17 cellular contexts compared by ENCODE assay signal in genomic region chr4:73919691-73920090, GRCh38. TPM values are rescaled to one million over a fixed set of nuclear protein-coding genes. Genes with fewer than 3 reads are reported as not detected.
A peak's percentile ranks its signal among the peaks of the same experiment; 100 is the strongest.
DNase-seq lines count a peak whose midpoint lies in the region; ATAC-seq, FAIRE-seq and TF ChIP-seq lines count a peak whose summit lies in the region.
"Had no signal": no experiment of that assay in that cellular context is flagged by ENCODE, and none has a peak within 500 bp of the region (broad histone marks: within the 10 kb centered on the region; RNA-seq: fewer than 3 reads in every experiment).

No MANE protein-coding gene starts in this region.

- H2BK120ac ChIP-seq in IMR-90 (ENCODE audit: low read depth, low read length): peak overlapping the region; percentile 40; the same call in 1 of the 2 replicates

- H3K4me2 ChIP-seq in IMR-90 (ENCODE audit: low read depth, low read length) (no peak overlapping the region), astrocyte (ENCODE audit: low read length) (peak overlapping the region; percentile 21)

- H3K9ac ChIP-seq in IMR-90 (ENCODE audit: low read depth, low read length): no peak overlapping the region
- no peak overlapping the region for H3K9ac ChIP-seq in astrocyte (ENCODE audit: low read length)

- DNase-seq in IMR-90: peak; percentile 65
- peak; percentile 89 for DNase-seq in astrocyte (ENCODE audit: low read depth)
- DNase-seq in fibroblast of the aortic adventitia (ENCODE audit: low read depth): peak; percentile 70
- DNase-seq in progenitor cell of endocrine pancreas (ENCODE audit: low spot score, unreplicated experiment): no peak
- no peak for DNase-seq in kidney glomerular epithelial cell (lab: John Stamatoyannopoulos, UW)
- no peak for DNase-seq in activated CD4-positive, CD25-positive, alpha-beta regulatory T cell treated with anti-CD3 and anti-CD28 coated beads, Interleukin-2, amount 50 U/mL, for 72 hours
- DNase-seq in KBM-7: no peak
- no peak for DNase-seq in Caco-2
- DNase-seq: DMS153, HCEC 1CT, NCI-H1417 treated with DMSO at 0.1 percent for 48 hours, NCI-H2081, NCI-H510A treated with DMSO at 0.1 percent for 48 hours, NCI-H82, PC-3 had no signal

- peaks cover 15% of the 10 kb centered on the region for H3K27me3 ChIP-seq in IMR-90 (ENCODE audit: control insufficient read depth, insufficient read depth, low read length)
- no peaks in the 10 kb centered on the region for H3K27me3 ChIP-seq in astrocyte (ENCODE audit: insufficient read depth, low read length)
- H3K27me3 ChIP-seq in Caco-2 (replicated peaks; ENCODE audit: control insufficient read depth, insufficient read depth, low read length): no peaks in the 10 kb centered on the region
- H3K27me3 ChIP-seq: SJSA1 had no signal

- no peak for TF ChIP-seq CTCF in IMR-90 (conservative IDR thresholded peaks at IDR 0.05; ENCODE audit: low read depth, low read length)
- no peak for TF ChIP-seq CTCF in astrocyte (IDR thresholded peaks at IDR 0.05; ENCODE audit: insufficient read depth, low read depth, low read length)
- TF ChIP-seq CTCF in fibroblast of the aortic adventitia (IDR thresholded peaks at IDR 0.05; ENCODE audit: insufficient read depth, low read length): no peak
- TF ChIP-seq CTCF in progenitor cell of endocrine pancreas (IDR thresholded peaks at IDR 0.05; ENCODE audit: unreplicated experiment): no peak
- no peak for TF ChIP-seq CTCF in Caco-2 (IDR thresholded peaks at IDR 0.05; ENCODE audit: insufficient read depth in 1 of 2, low read depth in 1 of 2, low read length in 1 of 2, severe bottlenecking in 1 of 2, unreplicated experiment in 1 of 2)

- no peak overlapping the region for H2AFZ ChIP-seq in IMR-90 (replicated peaks; ENCODE audit: low read length, poor library complexity)
- no peak overlapping the region for H2AFZ ChIP-seq in astrocyte (ENCODE audit: low read depth, low read length)

- no peak overlapping the region for H2AK5ac ChIP-seq in IMR-90 (ENCODE audit: low read depth, low read length)

- H3K4me1 ChIP-seq in IMR-90 (ENCODE audit: control insufficient read depth, insufficient read depth, low read length): peaks cover 17% of the 10 kb centered on the region
- H3K4me1 ChIP-seq in astrocyte (ENCODE audit: insufficient read depth, low read length): peaks cover 28% of the 10 kb centered on the region
- H3K4me1 ChIP-seq in Caco-2: no peaks in the 10 kb centered on the region

- H3K4me3 ChIP-seq in IMR-90 (ENCODE audit: insufficient read depth, low read depth, low read length) (no peak overlapping the region), astrocyte (ENCODE audit: insufficient read depth, low read depth, low read length) (no peak overlapping the region), fibroblast of the aortic adventitia (ENCODE audit: low read depth, low read length) (no peak overlapping the region), Caco-2 (ENCODE audit: low read depth, low read length) (no peak overlapping the region)
- H3K4me3 ChIP-seq: SJSA1 had no signal

- H3K4me1 Mint-ChIP-seq in astrocyte (ENCODE audit: low read depth, unreplicated experiment): peaks cover 56% of the 10 kb centered on the region
- peaks cover 10% of the 10 kb centered on the region for H3K4me1 Mint-ChIP-seq in progenitor cell of endocrine pancreas (ENCODE audit: low read depth)
- H3K4me1 Mint-ChIP-seq in Caco-2 (ENCODE audit: low read depth, unreplicated experiment): peaks cover 7% of the 10 kb centered on the region

- WGBS in IMR-90 (ENCODE audit: extremely low coverage in 2 of 2, insufficient read length in 1 of 2), 2 experiments: 100% methylated on average over 1 of the region's 3 CpGs; no CpG with 5 or more reads in 1 of the 2 experiments

- CTCF ChIA-PET in IMR-90 (lab: Yijun Ruan, JAX) (interaction anchor here (0.6 to 1.3 kb wide), 2 partner anchors 191 to 237 kb away, joined by 4 to 6 read pairs; no protein-coding TSS in a partner anchor), Caco-2 (lab: Charles Lee) (no interaction called here)

- H2BK15ac ChIP-seq in IMR-90 (ENCODE audit: low read depth, low read length): peak overlapping the region; percentile 22; the same call in 1 of the 3 replicates

- no peaks in the 10 kb centered on the region for H3K79me1 ChIP-seq in IMR-90 (ENCODE audit: low read depth in 1 of 2, low read length in 2 of 2)

- no peak overlapping the region for H3K4me3 Mint-ChIP-seq in astrocyte (ENCODE audit: unreplicated experiment)
- H3K4me3 Mint-ChIP-seq in progenitor cell of endocrine pancreas (ENCODE audit: low read depth): no peak overlapping the region
- no peak overlapping the region for H3K4me3 Mint-ChIP-seq in Caco-2 (ENCODE audit: unreplicated experiment)

- 0 out of 2 replicates have a peak overlapping the region, but pooled peaks have one; percentile 36 for H2BK20ac ChIP-seq in IMR-90 (ENCODE audit: low read depth, low read length)

- H3K23ac ChIP-seq in IMR-90 (ENCODE audit: low read depth, low read length): no peak overlapping the region

- H3K4ac ChIP-seq in IMR-90 (ENCODE audit: low read depth, low read length): no peak overlapping the region

- H3K27me3 Mint-ChIP-seq in astrocyte (ENCODE audit: low read depth, unreplicated experiment) (no peaks in the 10 kb centered on the region), progenitor cell of endocrine pancreas (peaks cover 3% of the 10 kb centered on the region), Caco-2 (ENCODE audit: insufficient read depth, unreplicated experiment) (no peaks in the 10 kb centered on the region)

- H4K5ac ChIP-seq in IMR-90 (ENCODE audit: low read depth, low read length): no peak overlapping the region

- ATAC-seq in IMR-90 (ENCODE audit: low read depth): no peak
- ATAC-seq: PC-3 had no signal

- intact Hi-C loops in IMR-90 (cut with micrococcal nuclease): loop anchor here (5.0 to 10.0 kb wide), 3 partner anchors 62 to 605 kb away; partner anchors contain the start of gene CXCL3
- intact Hi-C loops in Caco-2 (cut with micrococcal nuclease; ENCODE audit: unreplicated experiment): loop anchor here (5.0 kb wide), 1 partner anchor 257 kb away; no protein-coding TSS in a partner anchor

- H3K27ac ChIP-seq in IMR-90 (ENCODE audit: insufficient read depth, low read length) (no peak overlapping the region), astrocyte (ENCODE audit: low read depth, low read length) (no peak overlapping the region)
- H3K27ac ChIP-seq: C4-2B, SJSA1 had no signal

- no peak overlapping the region for H3K14ac ChIP-seq in IMR-90 (replicated peaks; ENCODE audit: low read depth, low read length)

- in situ Hi-C loops in IMR-90 (cut with MboI; ENCODE audit: low sequenced_read_pairs): loop anchor here (5.0 to 10.0 kb wide), 2 partner anchors 257 to 325 kb away; no protein-coding TSS in a partner anchor
- in situ Hi-C loops in KBM-7 (cut with MboI; ENCODE audit: low pct_unique_long_range_greater_than_20kb, low sequenced_read_pairs): no loop called here

- no peaks in the 10 kb centered on the region for H3K79me2 ChIP-seq in astrocyte (ENCODE audit: insufficient read depth, low read length)

- BruUV-seq in IMR-90 (replicated peaks; lab: Mats Ljungman, UMichigan) (no TSS peak), Caco-2 (replicated peaks; lab: Mats Ljungman, UMichigan) (no TSS peak)

- H3K9me3 ChIP-seq in IMR-90 (ENCODE audit: control insufficient read depth, insufficient read depth, low read length) (peaks cover 3% of the 10 kb centered on the region; the same call in 1 of the 2 replicates), astrocyte (ENCODE audit: insufficient read depth, low read depth, low read length) (no peaks in the 10 kb centered on the region), Caco-2 (no peaks in the 10 kb centered on the region)
- H3K9me3 ChIP-seq: SJSA1 had no signal

- H2BK5ac ChIP-seq in IMR-90 (ENCODE audit: low read depth, low read length, poor library complexity, severe bottlenecking): no peak overlapping the region

- no peak overlapping the region for H2AK9ac ChIP-seq in IMR-90 (replicated peaks; ENCODE audit: low read depth, low read length, poor library complexity)

- dilution Hi-C loops in IMR-90 (cut with HindIII; ENCODE audit: low sequenced_read_pairs, unreplicated experiment): no loop called here

- H3K27ac Mint-ChIP-seq in astrocyte (ENCODE audit: unreplicated experiment) (peak overlapping the region; percentile 91), progenitor cell of endocrine pancreas (peak overlapping the region; percentile 10), Caco-2 (ENCODE audit: unreplicated experiment) (no peak overlapping the region)

- no peak overlapping the region for H4K8ac ChIP-seq in IMR-90 (ENCODE audit: low read depth in 2 of 2, low read length in 2 of 2)

- H3K36me3 Mint-ChIP-seq in astrocyte (ENCODE audit: low read depth, unreplicated experiment): no peaks in the 10 kb centered on the region
- no peaks in the 10 kb centered on the region for H3K36me3 Mint-ChIP-seq in progenitor cell of endocrine pancreas (ENCODE audit: insufficient read depth)
- H3K36me3 Mint-ChIP-seq in Caco-2 (ENCODE audit: insufficient read depth, unreplicated experiment): no peaks in the 10 kb centered on the region

- no peak for TF ChIP-seq RAD21 in IMR-90 (IDR thresholded peaks at IDR 0.05; ENCODE audit: low read length)

- peak overlapping the region; percentile 9; the same call in 1 of the 2 replicates for H3K18ac ChIP-seq in IMR-90 (ENCODE audit: low read depth, low read length)

- FAIRE-seq in astrocyte (lab: Jason Lieb, UNC): no peak

- peaks cover 3% of the 10 kb centered on the region; the same call in 1 of the 2 replicates for H3K9me1 ChIP-seq in IMR-90 (ENCODE audit: insufficient read depth, low read length)

- H3K9me3 Mint-ChIP-seq in astrocyte (ENCODE audit: unreplicated experiment) (no peaks in the 10 kb centered on the region), progenitor cell of endocrine pancreas (ENCODE audit: low read depth) (no peaks in the 10 kb centered on the region), Caco-2 (ENCODE audit: unreplicated experiment) (no peaks in the 10 kb centered on the region)

- H4K20me1 ChIP-seq in IMR-90 (ENCODE audit: insufficient read depth, low read length) (peaks cover 3% of the 10 kb centered on the region; the same call in 1 of the 2 replicates), astrocyte (ENCODE audit: insufficient read depth, low read length) (no peaks in the 10 kb centered on the region)

- H3K36me3 ChIP-seq in IMR-90 (ENCODE audit: control insufficient read depth, insufficient read depth, low read length) (no peaks in the 10 kb centered on the region), astrocyte (ENCODE audit: insufficient read depth, low read length) (no peaks in the 10 kb centered on the region), Caco-2 (ENCODE audit: control insufficient read depth, insufficient read depth, low read length) (no peaks in the 10 kb centered on the region)
- H3K36me3 ChIP-seq: SJSA1 had no signal

- no peak for TF ChIP-seq POLR2A in IMR-90 (IDR thresholded peaks at IDR 0.05; ENCODE audit: low read depth, low read length)

- POLR2A ChIA-PET in IMR-90 (lab: Charles Lee; ENCODE audit: unreplicated experiment): no interaction called here
- POLR2A ChIA-PET in Caco-2 (lab: Charles Lee): no interaction called here

- H4K91ac ChIP-seq in IMR-90 (ENCODE audit: insufficient read depth, low read depth, low read length): no peak overlapping the region

- no peak overlapping the region for H3K56ac ChIP-seq in IMR-90 (ENCODE audit: extremely low read depth, insufficient read depth, low read length)

RNA-seq across cellular contexts. Expression of gene CXCL1, which starts 50.5 kb away (rescaled TPM):
- not detected in 2 replicates for total RNA-seq in IMR-90 (2012; rRNA removed)
- 1.1 and 2.0 TPM in 2 replicates for polyA plus RNA-seq in IMR-90 (2012; rRNA removed)
- polyA plus RNA-seq in IMR-90 (2012; cell fraction: cytosol; rRNA removed): 0.04 and 0.90 TPM in 2 replicates
- 0.33 and 0.55 TPM in 2 replicates for polyA plus RNA-seq in IMR-90 (2012; cell fraction: nucleus; rRNA removed; ENCODE audit: low replicate concordance)
- total RNA-seq in astrocyte: 8.5 and 11.4 TPM in 2 replicates
- total RNA-seq in fibroblast of the aortic adventitia (ENCODE audit: low replicate concordance): 1.3 and 5.2 TPM in 2 replicates
- total RNA-seq in progenitor cell of endocrine pancreas: 2.7 and 3.6 TPM in 2 replicates
- 0.79 TPM in 1 of 2 replicates, not detected in the other for total RNA-seq in Caco-2 (2022)

Comparison
In these comparisons a context has a peak if more than half of its experiments do, and no peak if none do; other contexts are left out.
1. DNase-seq: peak in IMR-90 (single experiment), astrocyte (single experiment) and fibroblast of the aortic adventitia (single experiment); none in progenitor cell of endocrine pancreas (single experiment), kidney glomerular epithelial cell (single experiment), activated CD4-positive, CD25-positive, alpha-beta regulatory T cell treated with anti-CD3 and anti-CD28 coated beads, Interleukin-2, amount 50 U/mL, for 72 hours (single experiment), KBM-7 (single experiment) and Caco-2 (0 of 2).